Comparison of ENCODE assay signal across 8 cellular contexts in genomic region chr19:46860846-46861690, GRCh38. TPM values are rescaled to one million over a fixed set of nuclear protein-coding genes. Genes with fewer than 3 reads are reported as not detected.
A peak's percentile ranks its signal among the peaks of the same experiment; 100 is the strongest.
DNase-seq lines count a peak whose midpoint lies in the region; ATAC-seq, FAIRE-seq and TF ChIP-seq lines count a peak whose summit lies in the region.

TSS of gene ARHGAP35 (plus strand) at chr19:46860997. CDS start at chr19:46918676, 57,679 bp downstream.

- FAIRE-seq in astrocyte (lab: Jason Lieb, UNC): no peak

- peaks cover 5% of the 10 kb centered on the region for H3F3A ChIP-seq in PC-3 (ENCODE audit: low read length, unreplicated experiment)

- H4K20me1 ChIP-seq in PC-3 (ENCODE audit: low read length) (peaks cover 23% of the 10 kb centered on the region; the same call in 1 of the 2 replicates), astrocyte (ENCODE audit: insufficient read depth, low read length) (peaks cover 47% of the 10 kb centered on the region), hepatocyte (ENCODE audit: insufficient read depth, poor library complexity, severe bottlenecking) (peaks cover 48% of the 10 kb centered on the region)

- H3K9me3 ChIP-seq in HEK293 (ENCODE audit: control insufficient read depth, insufficient read depth, low read depth, low read length) (no peaks in the 10 kb centered on the region), PC-3 (ENCODE audit: low read length) (no peaks in the 10 kb centered on the region), astrocyte (ENCODE audit: insufficient read depth, low read depth, low read length) (no peaks in the 10 kb centered on the region), hepatocyte (ENCODE audit: low read depth) (no peaks in the 10 kb centered on the region)

- H3K4me1 ChIP-seq in HEK293 (ENCODE audit: control insufficient read depth, insufficient read depth, low read length) (peaks cover 33% of the 10 kb centered on the region), PC-3 (ENCODE audit: insufficient read depth, low read length) (peaks cover 48% of the 10 kb centered on the region), astrocyte (ENCODE audit: insufficient read depth, low read length) (peaks cover 42% of the 10 kb centered on the region), hepatocyte (ENCODE audit: insufficient read depth) (peaks cover 35% of the 10 kb centered on the region)

- H3K27ac ChIP-seq in HEK293 (ENCODE audit: extremely low read depth, low read depth, low read length): peak within 1 kb of the TSS; percentile 99
- peak within 1 kb of the TSS; percentile 90 for H3K27ac ChIP-seq in PC-3 (ENCODE audit: low read length)
- peak within 1 kb of the TSS; percentile 93 for H3K27ac ChIP-seq in astrocyte (ENCODE audit: low read depth, low read length)
- H3K27ac ChIP-seq in hepatocyte: peak within 1 kb of the TSS; percentile 96

- H3K9me2 ChIP-seq in PC-3 (replicated peaks; ENCODE audit: low read length) (no peaks in the 10 kb centered on the region), hepatocyte (replicated peaks; ENCODE audit: insufficient read depth) (no peaks in the 10 kb centered on the region)

- CTCF ChIA-PET in Calu3 (lab: Charles Lee) (interaction anchor here (0.5 to 1.2 kb wide), 4 partner anchors 29 to 393 kb away, joined by 3 to 9 read pairs (median 3); no protein-coding TSS in a partner anchor), HEK293 (lab: Yijun Ruan, JAX) (interaction anchor here (0.5 to 1.3 kb wide), 8 partner anchors 25 to 146 kb away, joined by 3 to 6 read pairs (median 3); no protein-coding TSS in a partner anchor), PC-3 (lab: Charles Lee) (interaction anchor here (0.5 kb wide), 1 partner anchor 63 kb away, joined by 6 read pairs; no protein-coding TSS in a partner anchor)

- H2AFZ ChIP-seq in PC-3 (ENCODE audit: low read length): peak within 1 kb of the TSS; percentile 91
- H2AFZ ChIP-seq in astrocyte (ENCODE audit: low read depth, low read length): peak within 1 kb of the TSS; percentile 84
- H2AFZ ChIP-seq in hepatocyte: peak within 1 kb of the TSS; percentile 80

- intact Hi-C loops in Calu3 (cut with micrococcal nuclease; ENCODE audit: unreplicated experiment): loop anchor here (5.0 kb wide), 3 partner anchors 41 to 116 kb away; no protein-coding TSS in a partner anchor
- intact Hi-C loops in PC-3 (cut with micrococcal nuclease): loop anchor here (10.0 kb wide), 1 partner anchor 64 kb away; no protein-coding TSS in a partner anchor
- intact Hi-C loops in sciatic nerve (cut with DNase I): loop anchor here (5.0 kb wide), 1 partner anchor 131 kb away; no protein-coding TSS in a partner anchor

- H3K9ac ChIP-seq in PC-3 (ENCODE audit: low read length) (peak within 1 kb of the TSS; percentile 93), astrocyte (ENCODE audit: low read length) (peak within 1 kb of the TSS; percentile 90)

- DNase-seq in Calu3: no peak
- DNase-seq in PC-3: peak; percentile 78
- no peak for DNase-seq in astrocyte (ENCODE audit: low read depth)
- peak; percentile 70 for DNase-seq in hepatocyte (ENCODE audit: low spot score)
- DNase-seq in sciatic nerve (ENCODE audit: low spot score): peak; percentile 80
- no peak for DNase-seq in NCI-H748 treated with DMSO at 0.1 percent for 48 hours (lab: John Stamatoyannopoulos, UW)
- DNase-seq in SIG-M5 treated with dmso at 0.1 percent for 504 hours (lab: John Stamatoyannopoulos, UW; ENCODE audit: unreplicated experiment): no peak

- H3K36me3 ChIP-seq in HEK293 (ENCODE audit: control insufficient read depth in 2 of 2, insufficient read depth in 1 of 2, low read length in 2 of 2) (no peaks in the 10 kb centered on the region), PC-3 (ENCODE audit: low read depth, low read length) (no peaks in the 10 kb centered on the region; the same call in 1 of the 2 replicates), astrocyte (ENCODE audit: insufficient read depth, low read length) (no peaks in the 10 kb centered on the region), hepatocyte (replicated peaks; ENCODE audit: insufficient read depth, low read depth) (no peaks in the 10 kb centered on the region)

- peak within 1 kb of the TSS; percentile 99 for H3K4me2 ChIP-seq in PC-3 (ENCODE audit: low read length)
- H3K4me2 ChIP-seq in astrocyte (ENCODE audit: low read length): peak within 1 kb of the TSS; percentile 96
- peak within 1 kb of the TSS; percentile 88 for H3K4me2 ChIP-seq in hepatocyte

- ATAC-seq in PC-3 (no peak; the same call in 1 of the 2 replicates), sciatic nerve (no peak)

- H3K79me2 ChIP-seq in PC-3 (ENCODE audit: low read length) (peaks cover 48% of the 10 kb centered on the region), astrocyte (ENCODE audit: insufficient read depth, low read length) (peaks cover 48% of the 10 kb centered on the region), hepatocyte (peaks cover 54% of the 10 kb centered on the region)

- POLR2A ChIA-PET in HEK293 (lab: Yijun Ruan, JAX) (interaction anchor here (0.5 to 2.2 kb wide), 8 partner anchors 7 to 413 kb away, joined by 3 to 15 read pairs (median 4); partner anchors contain the start of genes AP2S1, SLC1A5 and ZC3H4), PC-3 (lab: Charles Lee; ENCODE audit: unreplicated experiment) (interaction anchor here (0.6 kb wide), 1 partner anchor 1699 kb away, joined by 3 read pairs; no protein-coding TSS in a partner anchor)

- peaks cover 21% of the 10 kb centered on the region for H3K36me3 Mint-ChIP-seq in Calu3 (ENCODE audit: insufficient read depth, unreplicated experiment)
- H3K36me3 Mint-ChIP-seq in astrocyte (ENCODE audit: low read depth, unreplicated experiment): peaks cover 3% of the 10 kb centered on the region

- no peaks in the 10 kb centered on the region for H3K27me3 Mint-ChIP-seq in Calu3 (ENCODE audit: unreplicated experiment)
- H3K27me3 Mint-ChIP-seq in astrocyte (ENCODE audit: low read depth, unreplicated experiment): no peaks in the 10 kb centered on the region

- H3K4me3 Mint-ChIP-seq in Calu3 (ENCODE audit: low read depth, unreplicated experiment) (no peak within 1 kb of the TSS), astrocyte (ENCODE audit: unreplicated experiment) (peak within 1 kb of the TSS; percentile 87)

- peak within 1 kb of the TSS; percentile 76 for H3K4me3 ChIP-seq in HEK293 (ENCODE audit: low read depth, low read length)
- H3K4me3 ChIP-seq in PC-3 (ENCODE audit: low read length): peak within 1 kb of the TSS; percentile 97
- peak within 1 kb of the TSS; percentile 73 for H3K4me3 ChIP-seq in astrocyte (ENCODE audit: insufficient read depth, low read depth, low read length)
- peak within 1 kb of the TSS; percentile 91 for H3K4me3 ChIP-seq in hepatocyte

- H3K9me3 Mint-ChIP-seq in Calu3 (ENCODE audit: low read depth, unreplicated experiment): no peaks in the 10 kb centered on the region
- no peaks in the 10 kb centered on the region for H3K9me3 Mint-ChIP-seq in astrocyte (ENCODE audit: unreplicated experiment)

- BruUV-seq in Calu3 (replicated peaks; lab: Mats Ljungman, UMichigan) (no TSS peak), PC-3 (replicated peaks; lab: Mats Ljungman, UMichigan) (no TSS peak)

- TF ChIP-seq CTCF in Calu3 (IDR thresholded peaks at IDR 0.05; ENCODE audit: unreplicated experiment) (no peak), HEK293 (tag by site-specific recombination; IDR thresholded peaks at IDR 0.05) (no peak), PC-3 (conservative IDR thresholded peaks at IDR 0.05; ENCODE audit: low read depth, low read length) (no peak), astrocyte (IDR thresholded peaks at IDR 0.05; ENCODE audit: insufficient read depth, low read depth, low read length) (no peak), hepatocyte (IDR thresholded peaks at IDR 0.05; ENCODE audit: poor library complexity) (no peak)

- H3K4me1 Mint-ChIP-seq in Calu3 (ENCODE audit: low read depth, unreplicated experiment) (peaks cover 26% of the 10 kb centered on the region), astrocyte (ENCODE audit: low read depth, unreplicated experiment) (peaks cover 14% of the 10 kb centered on the region)

- H3K27me3 ChIP-seq in PC-3 (ENCODE audit: low read length): no peaks in the 10 kb centered on the region
- no peaks in the 10 kb centered on the region for H3K27me3 ChIP-seq in astrocyte (ENCODE audit: insufficient read depth, low read length)
- H3K27me3 ChIP-seq in hepatocyte: no peaks in the 10 kb centered on the region

- WGBS in hepatocyte (ENCODE audit: low lambda C conversion rate, missing lambda C conversion rate): 1% methylated on average over 6 of the region's 91 CpGs

- H3K27ac Mint-ChIP-seq in Calu3 (ENCODE audit: unreplicated experiment) (peak within 1 kb of the TSS; percentile 72), astrocyte (ENCODE audit: unreplicated experiment) (peak within 1 kb of the TSS; percentile 84)

TF ChIP-seq in HEK293, 187 proteins besides CTCF, POLR2A, EP300 and RAD21:
- TF ChIP-seq ZNF596 (tag by site-specific recombination; IDR thresholded peaks at IDR 0.05) (0 out of 2 replicates have a peak, but pooled peaks have one; percentile 6), ZBTB7A (tag by site-specific recombination; IDR thresholded peaks at IDR 0.05; ENCODE audit: low read depth) (no peak), ZNF398 (tag by site-specific recombination; IDR thresholded peaks at IDR 0.05) (peak; percentile 4), ZSCAN30 (tag by site-specific recombination; IDR thresholded peaks at IDR 0.05) (0 out of 2 replicates have a peak, but pooled peaks have one; percentile 16), ZNF394 (tag by site-specific recombination; IDR thresholded peaks at IDR 0.05; ENCODE audit: borderline replicate concordance) (0 out of 2 replicates have a peak, but pooled peaks have one; percentile 36), ZNF610 (tag by site-specific recombination; IDR thresholded peaks at IDR 0.05; ENCODE audit: borderline replicate concordance) (0 out of 2 replicates have a peak, but pooled peaks have one; percentile 6), ZNF211 (tag by site-specific recombination; IDR thresholded peaks at IDR 0.05; ENCODE audit: low read depth) (no peak), YY2 (tag by site-specific recombination; IDR thresholded peaks at IDR 0.05) (0 out of 2 replicates have a peak, but pooled peaks have one; percentile 55)

RNA-seq across cellular contexts. Expression of gene ARHGAP35, which starts in this region (rescaled TPM):
- total RNA-seq in Calu3 (2022): 84.8 and 87.8 TPM in 2 replicates
- 23.6 and 31.2 TPM in 2 replicates for total RNA-seq in PC-3 (2014; rRNA removed)
- 55.2 and 57.9 TPM in 2 replicates for total RNA-seq in astrocyte
- 44.3 and 48.1 TPM in 2 replicates for total RNA-seq in hepatocyte
- polyA plus RNA-seq in hepatocyte: 11.5 and 18.6 TPM in 2 replicates
- total RNA-seq in sciatic nerve: 67.0 TPM

Comparison
In these comparisons a context has a peak if more than half of its experiments do, and no peak if none do; other contexts are left out.
1. DNase-seq: peak in PC-3 (single experiment), hepatocyte (single experiment) and sciatic nerve (single experiment); none in Calu3 (single experiment), astrocyte (single experiment), NCI-H748 treated with DMSO at 0.1 percent for 48 hours (single experiment) and SIG-M5 treated with dmso at 0.1 percent for 504 hours (single experiment).
2. Peak in every context shown above with its lines, with median percentiles within 50 percentile points of each other: H3K27ac ChIP-seq, H3K4me3 ChIP-seq, H2AFZ ChIP-seq and H3K4me2 ChIP-seq.